Comparison of ENCODE assay signal across 1 cellular context in the genomic region with DNA sequence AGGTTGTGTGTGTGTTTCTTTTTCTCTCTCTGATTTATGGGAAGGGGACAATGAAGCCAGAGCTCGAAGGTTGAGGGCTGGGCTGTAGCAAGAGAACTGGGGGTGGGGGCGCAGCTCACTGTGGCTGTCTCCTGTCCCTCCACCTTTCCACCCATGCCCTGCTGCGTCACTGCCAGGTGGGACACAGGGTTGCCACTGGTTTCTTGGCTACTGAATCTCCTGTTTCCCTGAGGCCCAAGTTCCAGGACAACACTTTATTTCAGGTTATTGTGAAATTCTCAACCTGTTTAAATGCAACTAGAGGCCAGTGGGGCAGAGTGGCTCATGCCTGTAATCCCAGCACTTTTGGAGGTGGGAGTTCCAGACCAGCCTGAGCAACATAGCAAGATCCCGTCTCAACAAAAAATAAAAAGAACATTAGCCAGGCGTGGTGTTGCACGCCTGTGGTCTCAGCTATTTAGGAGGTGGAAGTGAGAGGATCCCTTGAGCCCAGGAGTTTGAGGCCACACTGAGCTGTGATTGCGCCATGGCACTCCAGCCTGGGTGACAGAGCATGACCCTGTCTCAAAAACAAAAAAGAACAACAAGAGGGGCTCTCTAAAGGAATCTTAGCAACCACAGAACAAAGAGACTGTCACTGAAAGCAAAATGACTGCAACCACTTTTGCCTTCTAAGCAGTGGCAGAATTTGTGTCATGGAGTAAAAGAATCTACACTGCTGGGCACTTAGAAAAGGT.
TF ChIP-seq lines count a peak whose summit lies in the region.

No MANE protein-coding gene starts in this region.

TF ChIP-seq in WTC11, 78 proteins besides CTCF, POLR2A, EP300 and RAD21 (continued from another document):
- TF ChIP-seq, protein P1, sequence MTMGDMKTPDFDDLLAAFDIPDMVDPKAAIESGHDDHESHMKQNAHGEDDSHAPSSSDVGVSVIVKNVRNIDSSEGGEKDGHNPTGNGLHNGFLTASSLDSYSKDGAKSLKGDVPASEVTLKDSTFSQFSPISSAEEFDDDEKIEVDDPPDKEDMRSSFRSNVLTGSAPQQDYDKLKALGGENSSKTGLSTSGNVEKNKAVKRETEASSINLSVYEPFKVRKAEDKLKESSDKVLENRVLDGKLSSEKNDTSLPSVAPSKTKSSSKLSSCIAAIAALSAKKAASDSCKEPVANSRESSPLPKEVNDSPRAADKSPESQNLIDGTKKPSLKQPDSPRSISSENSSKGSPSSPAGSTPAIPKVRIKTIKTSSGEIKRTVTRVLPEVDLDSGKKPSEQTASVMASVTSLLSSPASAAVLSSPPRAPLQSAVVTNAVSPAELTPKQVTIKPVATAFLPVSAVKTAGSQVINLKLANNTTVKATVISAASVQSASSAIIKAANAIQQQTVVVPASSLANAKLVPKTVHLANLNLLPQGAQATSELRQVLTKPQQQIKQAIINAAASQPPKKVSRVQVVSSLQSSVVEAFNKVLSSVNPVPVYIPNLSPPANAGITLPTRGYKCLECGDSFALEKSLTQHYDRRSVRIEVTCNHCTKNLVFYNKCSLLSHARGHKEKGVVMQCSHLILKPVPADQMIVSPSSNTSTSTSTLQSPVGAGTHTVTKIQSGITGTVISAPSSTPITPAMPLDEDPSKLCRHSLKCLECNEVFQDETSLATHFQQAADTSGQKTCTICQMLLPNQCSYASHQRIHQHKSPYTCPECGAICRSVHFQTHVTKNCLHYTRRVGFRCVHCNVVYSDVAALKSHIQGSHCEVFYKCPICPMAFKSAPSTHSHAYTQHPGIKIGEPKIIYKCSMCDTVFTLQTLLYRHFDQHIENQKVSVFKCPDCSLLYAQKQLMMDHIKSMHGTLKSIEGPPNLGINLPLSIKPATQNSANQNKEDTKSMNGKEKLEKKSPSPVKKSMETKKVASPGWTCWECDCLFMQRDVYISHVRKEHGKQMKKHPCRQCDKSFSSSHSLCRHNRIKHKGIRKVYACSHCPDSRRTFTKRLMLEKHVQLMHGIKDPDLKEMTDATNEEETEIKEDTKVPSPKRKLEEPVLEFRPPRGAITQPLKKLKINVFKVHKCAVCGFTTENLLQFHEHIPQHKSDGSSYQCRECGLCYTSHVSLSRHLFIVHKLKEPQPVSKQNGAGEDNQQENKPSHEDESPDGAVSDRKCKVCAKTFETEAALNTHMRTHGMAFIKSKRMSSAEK (CRISPR knock-in tag; IDR thresholded peaks at IDR 0.05; ENCODE audit: borderline replicate concordance): no peak
- no peak for TF ChIP-seq KAT7 (CRISPR knock-in tag; IDR thresholded peaks at IDR 0.05; ENCODE audit: borderline replicate concordance)
